1 cellular context compared by ENCODE assay signal in the genomic region with DNA sequence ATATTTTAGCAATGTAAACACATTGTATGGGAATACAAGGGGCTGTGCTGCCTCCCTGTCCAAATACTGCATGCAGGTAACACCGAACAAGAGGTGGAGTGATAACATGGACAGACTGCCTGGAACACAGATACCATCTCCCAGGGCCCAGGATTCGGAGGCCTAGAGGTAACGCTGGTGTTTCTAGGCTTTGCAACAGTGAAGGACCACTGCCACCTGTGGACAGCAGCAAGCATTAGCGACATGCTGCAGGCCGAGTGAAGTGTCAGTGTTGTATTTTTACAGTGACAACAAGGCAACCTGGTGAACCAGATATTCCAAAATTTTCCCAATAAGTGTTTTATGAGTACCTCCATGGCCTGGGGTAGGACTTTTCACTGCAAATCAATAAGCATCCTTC.
A peak's percentile ranks its signal among the peaks of the same experiment; 100 is the strongest.
TF ChIP-seq lines count a peak whose summit lies in the region.

No MANE protein-coding gene starts in this region.

TF ChIP-seq in GM12878, 131 proteins besides CTCF, POLR2A, EP300 and RAD21:
- TF ChIP-seq, protein P1, sequence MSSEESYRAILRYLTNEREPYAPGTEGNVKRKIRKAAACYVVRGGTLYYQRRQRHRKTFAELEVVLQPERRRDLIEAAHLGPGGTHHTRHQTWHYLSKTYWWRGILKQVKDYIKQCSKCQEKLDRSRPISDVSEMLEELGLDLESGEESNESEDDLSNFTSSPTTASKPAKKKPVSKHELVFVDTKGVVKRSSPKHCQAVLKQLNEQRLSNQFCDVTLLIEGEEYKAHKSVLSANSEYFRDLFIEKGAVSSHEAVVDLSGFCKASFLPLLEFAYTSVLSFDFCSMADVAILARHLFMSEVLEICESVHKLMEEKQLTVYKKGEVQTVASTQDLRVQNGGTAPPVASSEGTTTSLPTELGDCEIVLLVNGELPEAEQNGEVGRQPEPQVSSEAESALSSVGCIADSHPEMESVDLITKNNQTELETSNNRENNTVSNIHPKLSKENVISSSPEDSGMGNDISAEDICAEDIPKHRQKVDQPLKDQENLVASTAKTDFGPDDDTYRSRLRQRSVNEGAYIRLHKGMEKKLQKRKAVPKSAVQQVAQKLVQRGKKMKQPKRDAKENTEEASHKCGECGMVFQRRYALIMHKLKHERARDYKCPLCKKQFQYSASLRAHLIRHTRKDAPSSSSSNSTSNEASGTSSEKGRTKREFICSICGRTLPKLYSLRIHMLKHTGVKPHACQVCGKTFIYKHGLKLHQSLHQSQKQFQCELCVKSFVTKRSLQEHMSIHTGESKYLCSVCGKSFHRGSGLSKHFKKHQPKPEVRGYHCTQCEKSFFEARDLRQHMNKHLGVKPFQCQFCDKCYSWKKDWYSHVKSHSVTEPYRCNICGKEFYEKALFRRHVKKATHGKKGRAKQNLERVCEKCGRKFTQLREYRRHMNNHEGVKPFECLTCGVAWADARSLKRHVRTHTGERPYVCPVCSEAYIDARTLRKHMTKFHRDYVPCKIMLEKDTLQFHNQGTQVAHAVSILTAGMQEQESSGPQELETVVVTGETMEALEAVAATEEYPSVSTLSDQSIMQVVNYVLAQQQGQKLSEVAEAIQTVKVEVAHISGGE (CRISPR knock-in tag; IDR thresholded peaks at IDR 0.05) = no peak
- TF ChIP-seq SMARCA5 (IDR thresholded peaks at IDR 0.05) (peak; percentile 67; the same call in 1 of the 2 replicates), SMC3 (IDR thresholded peaks at IDR 0.05; ENCODE audit: borderline replicate concordance, low read length) (0 out of 2 replicates have a peak, but pooled peaks have one; percentile 12)
TF ChIP-seq in GM12878: peak in this region for 2.
